In genomic region chr10:23024002-23024401, GRCh38 we compare ENCODE assay signal across 25 cellular contexts.
"Had no signal": no experiment of that assay in that cellular context is flagged by ENCODE, and none has a peak within 500 bp of the region (broad histone marks: within the 10 kb centered on the region; RNA-seq: fewer than 3 reads in every experiment).

No MANE protein-coding gene starts in this region.

- H3K36me3 ChIP-seq: colonic mucosa, esophagus muscularis mucosa, esophagus squamous epithelium, gastrocnemius medialis, gastroesophageal sphincter, heart left ventricle, heart right ventricle had no signal

- H3K27me3 ChIP-seq: colonic mucosa, dorsolateral prefrontal cortex, gastrocnemius medialis, gastroesophageal sphincter had no signal

- H3K9me3 ChIP-seq: colonic mucosa, gastrocnemius medialis had no signal

- DNase-seq: colonic mucosa; cortex of kidney; dermis blood vessel endothelial cell; dorsolateral prefrontal cortex; effector CD4-positive, alpha-beta T cell; effector CD8-positive, alpha-beta T cell; effector memory CD4-positive, alpha-beta T cell; effector memory CD8-positive, alpha-beta T cell; erythroblast; esophagus squamous epithelium; foreskin fibroblast; foreskin keratinocyte; foreskin melanocyte; gastrocnemius medialis; glutamatergic neuron; head of caudate nucleus; heart left ventricle; heart right ventricle had no signal

- H2AFZ ChIP-seq: hepatocyte had no signal

- H3K79me2 ChIP-seq: hepatocyte had no signal

- H3K27ac ChIP-seq: colonic mucosa, coronary artery, dorsolateral prefrontal cortex, epithelial cell of prostate, esophagus muscularis mucosa, esophagus squamous epithelium, foreskin keratinocyte, gastrocnemius medialis, gastroesophageal sphincter, heart left ventricle, heart right ventricle, hepatocyte had no signal

- H3K4me3 Mint-ChIP-seq: dendritic cell treated with granulocyte-macrophage colony-stimulating factor and Interleukin-4, amounts not matched to agents 40 ng/mL and 50 ng/mL, for 4 days; effector memory CD8-positive, alpha-beta T cell had no signal

- H3K4me3 ChIP-seq: colonic mucosa, coronary artery, dorsolateral prefrontal cortex, esophagus muscularis mucosa, esophagus squamous epithelium, gastrocnemius medialis, gastroesophageal sphincter, heart left ventricle, heart right ventricle, hepatocyte had no signal

- H3K27ac Mint-ChIP-seq: dendritic cell treated with granulocyte-macrophage colony-stimulating factor and Interleukin-4, amounts not matched to agents 40 ng/mL and 50 ng/mL, for 4 days; effector memory CD8-positive, alpha-beta T cell had no signal

- H3K4me2 ChIP-seq: hepatocyte had no signal

- ATAC-seq: effector memory CD8-positive, alpha-beta T cell; esophagus mucosa; foreskin keratinocyte; gastrocnemius medialis; gastroesophageal sphincter; heart left ventricle; heart right ventricle had no signal

- H3K4me1 ChIP-seq: colonic mucosa, esophagus muscularis mucosa, esophagus squamous epithelium, foreskin keratinocyte, gastrocnemius medialis, gastroesophageal sphincter, heart left ventricle, heart right ventricle had no signal
